Comparison of ENCODE assay signal across 8 cellular contexts in genomic region chr5:139402561-139403158, GRCh38. TPM values are rescaled to one million over a fixed set of nuclear protein-coding genes. Genes with fewer than 3 reads are reported as not detected.
DNase-seq lines count a peak whose midpoint lies in the region; ATAC-seq, FAIRE-seq and TF ChIP-seq lines count a peak whose summit lies in the region.

No MANE protein-coding gene starts in this region.

- DNase-seq in SIG-M5 treated with dmso at 0.1 percent for 504 hours (lab: John Stamatoyannopoulos, UW; ENCODE audit: unreplicated experiment) (peak; percentile 35), SIG-M5 (lab: John Stamatoyannopoulos, UW) (no peak), NCI-H2029 treated with DMSO at 0.1 percent for 48 hours (lab: John Stamatoyannopoulos, UW) (peak; percentile 27), MCF 10A (ENCODE audit: unreplicated experiment) (peak; percentile 69), H54 (ENCODE audit: insufficient read length, low spot score) (no peak), hepatic stellate cell (ENCODE audit: low spot score) (no peak)
- DNase-seq in natural killer cell treated with Interleukin-12 subunit alpha and Interleukin-12 subunit beta and Interleukin-15 and Interleukin-18, amount 100 ng/mL, for 72 hours (ENCODE audit: low spot score): no peak

- peak; percentile 32 for TF ChIP-seq CTCF in MCF 10A (IDR thresholded peaks at IDR 0.05; ENCODE audit: unreplicated experiment)

- no peaks in the 10 kb centered on the region for H3K9me3 Mint-ChIP-seq in MCF 10A (ENCODE audit: unreplicated experiment)
- no peaks in the 10 kb centered on the region for H3K9me3 Mint-ChIP-seq in natural killer cell treated with Interleukin-12 subunit alpha and Interleukin-12 subunit beta and Interleukin-15 and Interleukin-18, amount 100 ng/mL, for 72 hours

- intact Hi-C loops in MCF 10A (cut with micrococcal nuclease): loop anchor here (2.0 kb wide), 1 partner anchor 62 kb away; the partner anchor contains the start of gene PAIP2

- no peak for ATAC-seq in natural killer cell treated with Interleukin-12 subunit alpha and Interleukin-12 subunit beta and Interleukin-15 and Interleukin-18, amount 100 ng/mL, for 72 hours
- ATAC-seq in GM19023 (IDR thresholded peaks at IDR 0.05; ENCODE audit: unreplicated experiment): no peak

- POLR2A ChIA-PET in MCF 10A (lab: Yijun Ruan, JAX): interaction anchor here (0.6 to 2.3 kb wide), 5 partner anchors 11 to 162 kb away, joined by 3 to 21 read pairs (median 6); partner anchors contain the start of gene PAIP2

- CTCF ChIA-PET in MCF 10A (lab: Yijun Ruan, JAX): interaction anchor here (0.6 to 1.6 kb wide), 16 partner anchors 9 to 908 kb away, joined by 3 to 5 read pairs (median 3); partner anchors contain the start of gene PAIP2

- peak overlapping the region; percentile 97 for H3K4me3 Mint-ChIP-seq in MCF 10A (ENCODE audit: unreplicated experiment)
- H3K4me3 Mint-ChIP-seq in natural killer cell treated with Interleukin-12 subunit alpha and Interleukin-12 subunit beta and Interleukin-15 and Interleukin-18, amount 100 ng/mL, for 72 hours: peak overlapping the region; percentile 92

- H3K27me3 Mint-ChIP-seq in MCF 10A (ENCODE audit: insufficient read depth, unreplicated experiment): no peaks in the 10 kb centered on the region
- no peaks in the 10 kb centered on the region for H3K27me3 Mint-ChIP-seq in natural killer cell treated with Interleukin-12 subunit alpha and Interleukin-12 subunit beta and Interleukin-15 and Interleukin-18, amount 100 ng/mL, for 72 hours

- H3K36me3 Mint-ChIP-seq in MCF 10A (ENCODE audit: insufficient read depth, unreplicated experiment): peaks cover 36% of the 10 kb centered on the region
- no peaks in the 10 kb centered on the region for H3K36me3 Mint-ChIP-seq in natural killer cell treated with Interleukin-12 subunit alpha and Interleukin-12 subunit beta and Interleukin-15 and Interleukin-18, amount 100 ng/mL, for 72 hours

- no TSS peak for BruUV-seq in MCF 10A (replicated peaks; lab: Mats Ljungman, UMichigan)

- TF ChIP-seq POLR2A in H54 (IDR thresholded peaks at IDR 0.05; ENCODE audit: low read depth, low read length): no peak

- no peak overlapping the region for H3K27ac Mint-ChIP-seq in MCF 10A (ENCODE audit: low read depth, unreplicated experiment)
- peak overlapping the region; percentile 94 to 95 for H3K27ac Mint-ChIP-seq in natural killer cell treated with Interleukin-12 subunit alpha and Interleukin-12 subunit beta and Interleukin-15 and Interleukin-18, amount 100 ng/mL, for 72 hours

- no peak for FAIRE-seq in H54 (lab: Jason Lieb, UNC)

- peaks cover 23% of the 10 kb centered on the region for H3K4me1 Mint-ChIP-seq in MCF 10A (ENCODE audit: insufficient read depth, unreplicated experiment)
- H3K4me1 Mint-ChIP-seq in natural killer cell treated with Interleukin-12 subunit alpha and Interleukin-12 subunit beta and Interleukin-15 and Interleukin-18, amount 100 ng/mL, for 72 hours (ENCODE audit: low read depth in 2 of 2): peaks cover 33 to 40% of the 10 kb centered on the region in 2 donors

RNA-seq across cellular contexts. Expression of gene SPATA24, which starts 1.2 kb away (rescaled TPM):
- total RNA-seq in MCF 10A (2022): 9.8 and 11.6 TPM in 2 replicates
- total RNA-seq in natural killer cell treated with Interleukin-12 subunit alpha and Interleukin-12 subunit beta and Interleukin-15 and Interleukin-18, amount 100 ng/mL, for 72 hours: 1 to 10 TPM; 6.4 to 7.2 TPM

RNA-seq across cellular contexts. Expression of gene PROB1, which starts 7.8 kb away (rescaled TPM):
- 2.3 and 3.1 TPM in 2 replicates for total RNA-seq in MCF 10A (2022)
- total RNA-seq in natural killer cell treated with Interleukin-12 subunit alpha and Interleukin-12 subunit beta and Interleukin-15 and Interleukin-18, amount 100 ng/mL, for 72 hours: 1 to 10 TPM; 3.4 to 6.6 TPM

RNA-seq across cellular contexts. Expression of gene MZB1, which starts 12.9 kb away (rescaled TPM):
- not detected in 2 replicates for total RNA-seq in MCF 10A (2022)
- 10 to 100 TPM; 10.3 to 27.6 TPM for total RNA-seq in natural killer cell treated with Interleukin-12 subunit alpha and Interleukin-12 subunit beta and Interleukin-15 and Interleukin-18, amount 100 ng/mL, for 72 hours

RNA-seq across cellular contexts. Expression of gene SLC23A1, which starts 19.6 kb away (rescaled TPM):
- not detected in 2 replicates for total RNA-seq in MCF 10A (2022)
- under 1 TPM; 0.36 to 0.78 TPM for total RNA-seq in natural killer cell treated with Interleukin-12 subunit alpha and Interleukin-12 subunit beta and Interleukin-15 and Interleukin-18, amount 100 ng/mL, for 72 hours

RNA-seq across cellular contexts. Expression of gene DNAJC18, which starts 36.7 kb away (rescaled TPM):
- 14.1 and 15.1 TPM in 2 replicates for total RNA-seq in MCF 10A (2022)
- total RNA-seq in natural killer cell treated with Interleukin-12 subunit alpha and Interleukin-12 subunit beta and Interleukin-15 and Interleukin-18, amount 100 ng/mL, for 72 hours: 10 to 100 TPM; 11.9 to 12.6 TPM

Comparison
In these comparisons a context has a peak if more than half of its experiments do, and no peak if none do; other contexts are left out.
1. DNase-seq: peak in SIG-M5 treated with dmso at 0.1 percent for 504 hours (single experiment), NCI-H2029 treated with DMSO at 0.1 percent for 48 hours (single experiment) and MCF 10A (single experiment); none in SIG-M5 (single experiment), natural killer cell treated with Interleukin-12 subunit alpha and Interleukin-12 subunit beta and Interleukin-15 and Interleukin-18, amount 100 ng/mL, for 72 hours (single experiment), H54 (single experiment) and hepatic stellate cell (single experiment).